ENCODE assay signal across 31 cellular contexts in genomic region chr12:72829838-72830237, GRCh38.
"Had no signal": no experiment of that assay in that cellular context is flagged by ENCODE, and none has a peak within 500 bp of the region (broad histone marks: within the 10 kb centered on the region; RNA-seq: fewer than 3 reads in every experiment).

No MANE protein-coding gene starts in this region.

- H3K27ac Mint-ChIP-seq: activated B cell treated with CpG ODN at 0.5 μM for 24 hours; activated CD4-positive, alpha-beta memory T cell treated with anti-CD3 and anti-CD28 coated beads for 36 hours; activated CD8-positive, alpha-beta memory T cell treated with anti-CD3 and anti-CD28 coated beads, Interleukin-2, amount 10 ng/mL, durations not matched to agents 7 days and 5 days; activated CD8-positive, alpha-beta T cell treated with anti-CD3 and anti-CD28 coated beads, Interleukin-2, amount 10 ng/mL, durations not matched to agents 7 days and 5 days; activated naive CD4-positive, alpha-beta T cell treated with anti-CD3 and anti-CD28 coated beads for 36 hours; activated naive CD4-positive, alpha-beta T cell treated with anti-CD3 and anti-CD28 coated beads, Interleukin-2, amount 50 U/mL, for 24 hours; activated naive CD8-positive, alpha-beta T cell treated with anti-CD3 and anti-CD28 coated beads for 36 hours; activated naive CD8-positive, alpha-beta T cell treated with anti-CD3 and anti-CD28 coated beads, Interleukin-2, amount 50 U/mL, for 24 hours; activated T-helper 1 cell treated with anti-CD3 and anti-CD28 coated beads, Interleukin-12 subunit alpha, Interleukin-12 subunit beta, Interleukin-2, Interleukin-4 antibody, amounts not matched to agents 30 ng/mL and 10 ng/mL and 1 ng/mL, durations not matched to agents 14 hours and 24 hours and 36 hours; activated T-helper 2 cell treated with anti-CD3 and anti-CD28 coated beads, Interferon-gamma antibody, Interleukin-2, Interleukin-4, amounts not matched to agents 10 μg/mL and 5 μg/mL and 100 μg/mL, durations not matched to agents 14 hours and 24 hours and 36 hours; endodermal cell; T-helper 17 cell; T-helper 2 cell treated with Interferon-gamma antibody and Interleukin-4, amounts not matched to agents 5 μg/mL and 100 μg/mL, for 36 hours had no signal

- H3K27me3 Mint-ChIP-seq: activated B cell treated with CpG ODN at 0.5 μM for 24 hours; activated CD4-positive, alpha-beta memory T cell treated with anti-CD3 and anti-CD28 coated beads for 36 hours; activated CD8-positive, alpha-beta memory T cell treated with anti-CD3 and anti-CD28 coated beads, Interleukin-2, amount 10 ng/mL, durations not matched to agents 7 days and 5 days; activated naive CD4-positive, alpha-beta T cell treated with anti-CD3 and anti-CD28 coated beads, Interleukin-2, amount 50 U/mL, for 24 hours; activated naive CD8-positive, alpha-beta T cell treated with anti-CD3 and anti-CD28 coated beads for 36 hours; activated naive CD8-positive, alpha-beta T cell treated with anti-CD3 and anti-CD28 coated beads, Interleukin-2, amount 50 U/mL, for 24 hours; T-helper 17 cell had no signal

- DNase-seq: activated B cell treated with CpG ODN at 0.5 μM for 24 hours; activated CD4-positive, alpha-beta memory T cell treated with anti-CD3 and anti-CD28 coated beads for 36 hours; activated CD4-positive, alpha-beta T cell treated with anti-CD3 and anti-CD28 coated beads for 48 hours; activated CD8-positive, alpha-beta memory T cell treated with anti-CD3 and anti-CD28 coated beads, Interleukin-2, amount 10 ng/mL, durations not matched to agents 7 days and 5 days; activated CD8-positive, alpha-beta memory T cell treated with anti-CD3 and anti-CD28 coated beads, Interleukin-2, amount 50 U/mL, for 4 hours; activated CD8-positive, alpha-beta T cell treated with anti-CD3 and anti-CD28 coated beads, Interleukin-2, amount 10 ng/mL, durations not matched to agents 7 days and 5 days; activated effector memory CD4-positive, alpha-beta T cell treated with anti-CD3 and anti-CD28 coated beads, Interleukin-2, amount 50 U/mL, for 16 hours; activated naive CD4-positive, alpha-beta T cell treated with anti-CD3 and anti-CD28 coated beads for 36 hours; activated naive CD8-positive, alpha-beta T cell treated with anti-CD3 and anti-CD28 coated beads for 36 hours; activated naive CD8-positive, alpha-beta T cell treated with anti-CD3 and anti-CD28 coated beads, Interleukin-2, amount 50 U/mL, for 24 hours; activated T-cell treated with anti-CD3 and anti-CD28 coated beads, Interleukin-2, amount 50 U/mL, for 1 hour; activated T-cell treated with anti-CD3 and anti-CD28 coated beads, Interleukin-2, amount 50 U/mL, for 48 hours; adrenal gland; central memory CD4-positive, alpha-beta T cell; cerebellar nuclear complex; colonic mucosa; effector memory CD4-positive, alpha-beta T cell; endodermal cell; foreskin fibroblast; head of caudate nucleus; T-helper 1 cell; T-helper 17 cell; T1000; WERI-Rb-1 had no signal

- H3K27me3 ChIP-seq: adrenal gland, ascending aorta, colonic mucosa had no signal

- H3K9me3 Mint-ChIP-seq: activated B cell treated with CpG ODN at 0.5 μM for 24 hours; activated naive CD4-positive, alpha-beta T cell treated with anti-CD3 and anti-CD28 coated beads for 36 hours; activated naive CD4-positive, alpha-beta T cell treated with anti-CD3 and anti-CD28 coated beads, Interleukin-2, amount 50 U/mL, for 24 hours; activated naive CD8-positive, alpha-beta T cell treated with anti-CD3 and anti-CD28 coated beads, Interleukin-2, amount 50 U/mL, for 24 hours; activated T-helper 1 cell treated with anti-CD3 and anti-CD28 coated beads, Interleukin-12 subunit alpha, Interleukin-12 subunit beta, Interleukin-2, Interleukin-4 antibody, amounts not matched to agents 30 ng/mL and 10 ng/mL and 1 ng/mL, durations not matched to agents 14 hours and 24 hours and 36 hours had no signal

- H3K4me1 Mint-ChIP-seq: activated B cell treated with CpG ODN at 0.5 μM for 24 hours; activated CD8-positive, alpha-beta memory T cell treated with anti-CD3 and anti-CD28 coated beads, Interleukin-2, amount 10 ng/mL, durations not matched to agents 7 days and 5 days; activated naive CD4-positive, alpha-beta T cell treated with anti-CD3 and anti-CD28 coated beads, Interleukin-2, amount 50 U/mL, for 24 hours; activated naive CD8-positive, alpha-beta T cell treated with anti-CD3 and anti-CD28 coated beads for 36 hours; activated naive CD8-positive, alpha-beta T cell treated with anti-CD3 and anti-CD28 coated beads, Interleukin-2, amount 50 U/mL, for 24 hours; T-helper 17 cell had no signal

- H3K4me3 Mint-ChIP-seq: activated B cell treated with CpG ODN at 0.5 μM for 24 hours; activated CD4-positive, alpha-beta memory T cell treated with anti-CD3 and anti-CD28 coated beads for 36 hours; activated CD8-positive, alpha-beta memory T cell treated with anti-CD3 and anti-CD28 coated beads, Interleukin-2, amount 10 ng/mL, durations not matched to agents 7 days and 5 days; activated CD8-positive, alpha-beta T cell treated with anti-CD3 and anti-CD28 coated beads, Interleukin-2, amount 10 ng/mL, durations not matched to agents 7 days and 5 days; activated naive CD4-positive, alpha-beta T cell treated with anti-CD3 and anti-CD28 coated beads for 36 hours; activated naive CD4-positive, alpha-beta T cell treated with anti-CD3 and anti-CD28 coated beads, Interleukin-2, amount 50 U/mL, for 24 hours; activated naive CD8-positive, alpha-beta T cell treated with anti-CD3 and anti-CD28 coated beads for 36 hours; activated naive CD8-positive, alpha-beta T cell treated with anti-CD3 and anti-CD28 coated beads, Interleukin-2, amount 50 U/mL, for 24 hours; activated T-helper 1 cell treated with anti-CD3 and anti-CD28 coated beads, Interleukin-12 subunit alpha, Interleukin-12 subunit beta, Interleukin-2, Interleukin-4 antibody, amounts not matched to agents 30 ng/mL and 10 ng/mL and 1 ng/mL, durations not matched to agents 14 hours and 24 hours and 36 hours; endodermal cell; T-helper 17 cell; T-helper 2 cell treated with Interferon-gamma antibody and Interleukin-4, amounts not matched to agents 5 μg/mL and 100 μg/mL, for 36 hours had no signal

- H3K27ac ChIP-seq: adrenal gland, ascending aorta, colonic mucosa, WERI-Rb-1 had no signal

- H3K36me3 ChIP-seq: adrenal gland, ascending aorta, colonic mucosa, WERI-Rb-1 had no signal

- H3K36me3 Mint-ChIP-seq: activated CD4-positive, alpha-beta memory T cell treated with anti-CD3 and anti-CD28 coated beads for 36 hours; activated CD8-positive, alpha-beta memory T cell treated with anti-CD3 and anti-CD28 coated beads, Interleukin-2, amount 10 ng/mL, durations not matched to agents 7 days and 5 days; activated naive CD4-positive, alpha-beta T cell treated with anti-CD3 and anti-CD28 coated beads, Interleukin-2, amount 50 U/mL, for 24 hours; activated naive CD8-positive, alpha-beta T cell treated with anti-CD3 and anti-CD28 coated beads for 36 hours had no signal

- H3K4me1 ChIP-seq: adrenal gland, ascending aorta, colonic mucosa had no signal

- ATAC-seq: activated CD4-positive, CD25-positive, alpha-beta regulatory T cell treated with anti-CD3 and anti-CD28 coated beads, Interleukin-2, amount 50 U/mL, for 24 hours; activated CD8-positive, alpha-beta memory T cell treated with anti-CD3 and anti-CD28 coated beads, Interleukin-2, amount 10 ng/mL, durations not matched to agents 7 days and 5 days; activated CD8-positive, alpha-beta T cell treated with anti-CD3 and anti-CD28 coated beads, Interleukin-2, amount 10 ng/mL, durations not matched to agents 7 days and 5 days; activated naive CD8-positive, alpha-beta T cell treated with anti-CD3 and anti-CD28 coated beads, Interleukin-2, amount 50 U/mL, for 24 hours; esophagus mucosa; T-helper 17 cell had no signal

- H3K4me3 ChIP-seq: adrenal gland, ascending aorta, colonic mucosa had no signal

- H3K9me3 ChIP-seq: adrenal gland, ascending aorta, colonic mucosa had no signal
